In the genomic region with DNA sequence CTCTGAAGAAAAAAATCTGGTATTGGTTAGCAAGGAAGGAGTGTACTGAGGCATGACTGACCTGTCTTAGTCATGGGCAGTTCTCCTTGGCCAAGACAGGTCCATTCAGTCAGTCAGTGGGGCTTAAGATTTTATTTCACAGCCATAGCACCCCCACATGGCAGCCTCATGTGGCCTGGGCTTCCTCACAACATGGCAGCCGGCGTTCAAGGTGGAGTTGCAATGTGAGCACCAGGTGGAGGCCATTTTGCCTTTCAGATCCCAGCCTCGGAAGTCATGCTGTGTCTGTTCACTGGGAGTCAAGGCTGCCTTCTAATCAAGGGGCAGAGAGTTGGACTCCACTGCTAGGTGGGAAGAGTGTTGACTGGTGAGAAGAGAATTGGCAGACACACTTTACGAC, we compare ENCODE assay signal across 27 cellular contexts. TPM values are rescaled to one million over a fixed set of nuclear protein-coding genes. Genes with fewer than 3 reads are reported as not detected.
DNase-seq lines count a peak whose midpoint lies in the region; ATAC-seq, FAIRE-seq and TF ChIP-seq lines count a peak whose summit lies in the region.
"Had no signal": no experiment of that assay in that cellular context is flagged by ENCODE, and none has a peak within 500 bp of the region (broad histone marks: within the 10 kb centered on the region; RNA-seq: fewer than 3 reads in every experiment).

No MANE protein-coding gene starts in this region.

- TF ChIP-seq CTCF in D721Med (IDR thresholded peaks at IDR 0.05; ENCODE audit: insufficient read depth, missing control alignments), result no peak
- TF ChIP-seq CTCF in adrenal gland (IDR thresholded peaks at IDR 0.05), result no peak
- no peak for TF ChIP-seq CTCF in mucosa of descending colon (IDR thresholded peaks at IDR 0.05)

- no peak for ATAC-seq in mucosa of descending colon
- no peak for ATAC-seq in HG02938 (IDR thresholded peaks at IDR 0.05; ENCODE audit: unreplicated experiment)
- no peak for ATAC-seq in activated CD4-positive, CD25-positive, alpha-beta regulatory T cell treated with anti-CD3 and anti-CD28 coated beads, Interleukin-2, amount 50 U/mL, for 24 hours
- ATAC-seq: PC-3 had no signal

- TF ChIP-seq POLR2A in adrenal gland (IDR thresholded peaks at IDR 0.05), result no peak

- intact Hi-C loops in adrenal gland (cut with DNase I) (no loop called here), mucosa of descending colon (cut with DNase I, micrococcal nuclease) (no loop called here)

- 95 to 100% (median 97%) methylated on average over 4 of the region's 4 CpGs for WGBS in adrenal gland, 4 donors

- FAIRE-seq in D721Med (lab: Jason Lieb, UNC), result no peak
- FAIRE-seq: astrocyte, colon, endothelial cell of umbilical vein, HTR-8/SVneo, keratinocyte had no signal

- H3K4me3 ChIP-seq in adrenal gland, result no peak overlapping the region
- H3K4me3 ChIP-seq in mucosa of descending colon, result no peak overlapping the region
- H3K4me3 ChIP-seq: GM23248, hepatocyte, SJCRH30, tibial artery had no signal

- no peaks in the 10 kb centered on the region for H3K27me3 ChIP-seq in adrenal gland
- H3K27me3 ChIP-seq: hepatocyte, SJCRH30, tibial artery had no signal

- H3K27ac ChIP-seq in adrenal gland, result no peak overlapping the region
- H3K27ac ChIP-seq: GM23248, SJCRH30, tibial artery had no signal

- H3K4me1 ChIP-seq in adrenal gland (replicated peaks in 1 of 2), result no peaks in the 10 kb centered on the region
- no peaks in the 10 kb centered on the region for H3K4me1 ChIP-seq in mucosa of descending colon (ENCODE audit: low read depth)
- H3K4me1 ChIP-seq: SJCRH30, tibial artery had no signal

- H3K36me3 ChIP-seq in adrenal gland (replicated peaks in 1 of 2), result no peaks in the 10 kb centered on the region
- no peaks in the 10 kb centered on the region for H3K36me3 ChIP-seq in mucosa of descending colon (ENCODE audit: low read depth)
- H3K36me3 ChIP-seq: SJCRH30 had no signal

- peak; percentile 0 for DNase-seq in activated CD4-positive, alpha-beta T cell treated with anti-CD3 and anti-CD28 coated beads for 48 hours
- DNase-seq in activated CD4-positive, alpha-beta T cell treated with anti-CD3 and anti-CD28 coated beads, Interleukin-2, amount 50 U/mL, for 4 hours, result no peak
- DNase-seq in D721Med (ENCODE audit: insufficient read length, low spot score), result peak; percentile 2
- DNase-seq in adrenal gland, result peak in 4 of 7 donors; percentile 10 to 28 (median 15)
- peak in 2 of 3 donors; percentile 19 to 20 for DNase-seq in mucosa of descending colon
- DNase-seq in GF-D8 (lab: John Stamatoyannopoulos, UW), result no peak
- DNase-seq: 8988T; foreskin fibroblast; GM23248; mesendoderm; NCI-H2171 treated with DMSO at 0.1 percent for 48 hours; NCI-H748 treated with DMSO at 0.1 percent for 48 hours; PC-3; retina; SJCRH30; stimulated activated CD4-positive, alpha-beta T cell treated with anti-CD3 and anti-CD28 coated beads, Interleukin-15, amount 100 ng/mL, for 24 hours; stimulated activated naive CD4-positive, alpha-beta T cell had no signal

- H3K9me3 ChIP-seq in adrenal gland (replicated peaks in 1 of 3) (no peaks in the 10 kb centered on the region), mucosa of descending colon (no peaks in the 10 kb centered on the region)
- H3K9me3 ChIP-seq: SJCRH30 had no signal

RNA-seq across cellular contexts. Expression of gene CARD19, which starts 10.3 kb away (rescaled TPM):
- total RNA-seq in adrenal gland (10 to 100 TPM; 29.7 to 75.0 (median 39.2) TPM), mucosa of descending colon (10 to 100 TPM; 39.1 to 47.8 (median 44.2) TPM)
- 10 to 100 TPM; 10.7 to 69.1 (median 68.4) TPM for polyA plus RNA-seq in adrenal gland

RNA-seq across cellular contexts. Expression of gene SUSD3, which starts 27.2 kb away (rescaled TPM):
- 1 to 10 TPM; 1.4 to 4.9 (median 3.3) TPM for total RNA-seq in adrenal gland
- polyA plus RNA-seq in adrenal gland, result 1 to 10 TPM in 2 of 3 donors, under 1 TPM in 1; 0.60 to 1.7 (median 1.1) TPM
- 1 to 10 TPM; 1.2 to 2.5 (median 1.8) TPM for total RNA-seq in mucosa of descending colon
- total RNA-seq: astrocyte, endothelial cell of umbilical vein, neural crest cell, SJCRH30 had no signal
- polyA plus RNA-seq: endothelial cell of umbilical vein, GM23248 had no signal

RNA-seq across cellular contexts. Expression of gene NINJ1, which starts 48.4 kb away (rescaled TPM):
- total RNA-seq in adrenal gland (100 to 1,000 TPM; 122 to 339 (median 181) TPM), mucosa of descending colon (10 to 100 TPM; 19.5 to 68.9 (median 23.2) TPM)
- polyA plus RNA-seq in adrenal gland, result 100 to 1,000 TPM in 2 of 3 donors, 10 to 100 TPM in 1; 31.1 to 135 (median 101) TPM

Comparison
In these comparisons a context has a peak if more than half of its experiments do, and no peak if none do; other contexts are left out.
1. DNase-seq: peak in activated CD4-positive, alpha-beta T cell treated with anti-CD3 and anti-CD28 coated beads for 48 hours (single experiment), D721Med (single experiment), adrenal gland (4 of 7) and mucosa of descending colon (2 of 3); none in activated CD4-positive, alpha-beta T cell treated with anti-CD3 and anti-CD28 coated beads, Interleukin-2, amount 50 U/mL, for 4 hours (0 of 2) and GF-D8 (single experiment).